In the genomic region with DNA sequence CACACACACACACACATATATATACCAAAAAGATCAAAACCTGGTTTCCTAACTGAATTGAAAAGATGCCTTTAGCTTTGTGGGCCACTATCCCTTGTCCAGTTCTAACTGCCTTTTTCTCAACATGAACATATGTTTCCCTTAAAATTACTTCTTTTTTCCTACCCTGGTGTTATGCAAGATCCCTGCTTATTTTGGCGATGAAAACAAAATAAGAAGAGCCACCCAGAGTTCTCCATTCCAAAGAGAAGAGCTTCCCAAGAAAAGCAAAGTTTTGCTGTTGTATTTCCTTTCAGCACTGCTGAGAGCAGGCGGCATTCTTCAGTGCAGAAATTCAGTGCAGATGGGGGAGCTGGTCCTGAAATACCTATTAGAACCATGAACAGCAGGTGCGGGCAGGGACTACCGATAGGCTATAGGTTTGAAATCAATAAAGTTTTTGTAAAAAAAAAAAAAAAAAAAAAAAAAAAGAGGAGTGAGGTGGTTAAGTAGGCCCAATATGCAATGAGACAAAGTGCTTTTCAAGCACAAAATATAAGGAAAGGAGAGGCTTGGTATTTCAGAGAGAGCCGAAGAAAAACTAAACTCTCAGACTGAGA, we compare ENCODE assay signal across 14 cellular contexts.
DNase-seq lines count a peak whose midpoint lies in the region; ATAC-seq and TF ChIP-seq lines count a peak whose summit lies in the region.
"Had no signal": no experiment of that assay in that cellular context is flagged by ENCODE, and none has a peak within 500 bp of the region (broad histone marks: within the 10 kb centered on the region; RNA-seq: fewer than 3 reads in every experiment).

No MANE protein-coding gene starts in this region.

- peak overlapping the region; percentile 35 to 48 for H3K27ac ChIP-seq in ascending aorta
- H3K27ac ChIP-seq in heart right ventricle, result peak overlapping the region in 2 of 10 donors; percentile 26 to 43
- H3K27ac ChIP-seq: suprapubic skin, VCaP had no signal

- H3K27me3 ChIP-seq in ascending aorta, result no peaks in the 10 kb centered on the region
- H3K27me3 ChIP-seq in heart right ventricle, result no peaks in the 10 kb centered on the region
- H3K27me3 ChIP-seq: suprapubic skin had no signal

- WGBS in heart right ventricle, 2 donors, result 78 to 83% methylated on average over 5 of the region's 5 CpGs

- H3K4me1 Mint-ChIP-seq in activated CD4-positive, alpha-beta T cell treated with anti-CD3 and anti-CD28 coated beads, Interleukin-2, amount 10 ng/mL, durations not matched to agents 7 days and 5 days, result peaks cover 8% of the 10 kb centered on the region

- H3K27ac Mint-ChIP-seq in activated CD4-positive, alpha-beta T cell treated with anti-CD3 and anti-CD28 coated beads, Interleukin-2, amount 10 ng/mL, durations not matched to agents 7 days and 5 days, result peak overlapping the region; percentile 6

- DNase-seq in activated CD4-positive, alpha-beta T cell treated with anti-CD3 and anti-CD28 coated beads, Interleukin-2, amount 10 ng/mL, durations not matched to agents 7 days and 5 days, result no peak
- no peak for DNase-seq in activated CD4-positive, alpha-beta T cell treated with anti-CD3 and anti-CD28 coated beads, Interleukin-2, amount 50 U/mL, for 48 hours
- DNase-seq in ascending aorta (ENCODE audit: low spot score in 2 of 2) (no peak), heart right ventricle (no peak), stromal cell of bone marrow (ENCODE audit: low read depth) (peak; percentile 86), NCI-H1417 treated with DMSO at 0.1 percent for 48 hours (lab: John Stamatoyannopoulos, UW) (no peak), cortex of kidney (lab: John Stamatoyannopoulos, UW) (no peak)
- DNase-seq: 8988T, anterior cingulate cortex, midbrain, retina had no signal

- H3K27me3 Mint-ChIP-seq in activated CD4-positive, alpha-beta T cell treated with anti-CD3 and anti-CD28 coated beads, Interleukin-2, amount 10 ng/mL, durations not matched to agents 7 days and 5 days, result no peaks in the 10 kb centered on the region

- no peaks in the 10 kb centered on the region for H3K9me3 ChIP-seq in ascending aorta
- peaks cover 0 to 9% (median 0%) of the 10 kb centered on the region in 11 donors for H3K9me3 ChIP-seq in heart right ventricle
- H3K9me3 ChIP-seq: suprapubic skin had no signal

- peaks cover 16% of the 10 kb centered on the region for H3K9me3 Mint-ChIP-seq in activated CD4-positive, alpha-beta T cell treated with anti-CD3 and anti-CD28 coated beads, Interleukin-2, amount 10 ng/mL, durations not matched to agents 7 days and 5 days

- H3K36me3 Mint-ChIP-seq in activated CD4-positive, alpha-beta T cell treated with anti-CD3 and anti-CD28 coated beads, Interleukin-2, amount 10 ng/mL, durations not matched to agents 7 days and 5 days (ENCODE audit: low read depth), result peaks cover 19% of the 10 kb centered on the region

- POLR2A ChIA-PET in activated CD4-positive, alpha-beta T cell treated with anti-CD3 and anti-CD28 coated beads, Interleukin-2, amount 10 ng/mL, durations not matched to agents 7 days and 5 days (lab: Charles Lee), result no interaction called here

- CTCF ChIA-PET in activated CD4-positive, alpha-beta T cell treated with anti-CD3 and anti-CD28 coated beads, Interleukin-2, amount 10 ng/mL, durations not matched to agents 7 days and 5 days (lab: Charles Lee), result interaction anchor here (0.6 to 0.8 kb wide), 2 partner anchors 13 to 846 kb away, joined by 3 read pairs; no protein-coding TSS in a partner anchor

- ATAC-seq in heart right ventricle (peak in 7 of 8 donors; percentile 58 to 85 (median 73)), SK-N-SH treated with all-trans-retinoic acid at 6 μM for 48 hours (no peak)

- TF ChIP-seq CTCF in ascending aorta (IDR thresholded peaks at IDR 0.05) (no peak), heart right ventricle (IDR thresholded peaks at IDR 0.05) (no peak)

- no peaks in the 10 kb centered on the region for H3K36me3 ChIP-seq in ascending aorta
- peaks cover 0 to 5% (median 0%) of the 10 kb centered on the region in 9 donors for H3K36me3 ChIP-seq in heart right ventricle
- H3K36me3 ChIP-seq: suprapubic skin had no signal

- no peak overlapping the region for H3K4me3 Mint-ChIP-seq in activated CD4-positive, alpha-beta T cell treated with anti-CD3 and anti-CD28 coated beads, Interleukin-2, amount 10 ng/mL, durations not matched to agents 7 days and 5 days

- no peak overlapping the region for H3K4me3 ChIP-seq in ascending aorta
- H3K4me3 ChIP-seq in heart right ventricle, result no peak overlapping the region
- H3K4me3 ChIP-seq: suprapubic skin had no signal

- intact Hi-C loops in ascending aorta (cut with DNase I) (no loop called here), heart right ventricle (cut with DNase I) (no loop called here)

- peaks cover 0 to 10% of the 10 kb centered on the region in 2 donors for H3K4me1 ChIP-seq in ascending aorta
- H3K4me1 ChIP-seq in heart right ventricle, result peaks cover 0 to 7% (median 4%) of the 10 kb centered on the region in 9 donors
- H3K4me1 ChIP-seq: suprapubic skin had no signal

TF ChIP-seq in SK-N-SH treated with all-trans-retinoic acid at 6 μM for 48 hours, 23 proteins besides CTCF, POLR2A, EP300 and RAD21:
- TF ChIP-seq PPARA (CRISPR knock-in tag; IDR thresholded peaks at IDR 0.05; ENCODE audit: borderline replicate concordance) (no peak), TCF4 (CRISPR knock-in tag; IDR thresholded peaks at IDR 0.05; ENCODE audit: borderline replicate concordance) (no peak), RARB (CRISPR knock-in tag; IDR thresholded peaks at IDR 0.05) (no peak), OSR1 (CRISPR knock-in tag; IDR thresholded peaks at IDR 0.05) (no peak), SNAI2 (CRISPR knock-in tag; IDR thresholded peaks at IDR 0.05) (no peak), ZNF565 (CRISPR knock-in tag; conservative IDR thresholded peaks at IDR 0.05; ENCODE audit: low read depth) (no peak), ZNF8 (CRISPR knock-in tag; IDR thresholded peaks at IDR 0.05) (no peak), ZC3H10 (CRISPR knock-in tag; IDR thresholded peaks at IDR 0.05) (no peak)
- TF ChIP-seq, protein P1, sequence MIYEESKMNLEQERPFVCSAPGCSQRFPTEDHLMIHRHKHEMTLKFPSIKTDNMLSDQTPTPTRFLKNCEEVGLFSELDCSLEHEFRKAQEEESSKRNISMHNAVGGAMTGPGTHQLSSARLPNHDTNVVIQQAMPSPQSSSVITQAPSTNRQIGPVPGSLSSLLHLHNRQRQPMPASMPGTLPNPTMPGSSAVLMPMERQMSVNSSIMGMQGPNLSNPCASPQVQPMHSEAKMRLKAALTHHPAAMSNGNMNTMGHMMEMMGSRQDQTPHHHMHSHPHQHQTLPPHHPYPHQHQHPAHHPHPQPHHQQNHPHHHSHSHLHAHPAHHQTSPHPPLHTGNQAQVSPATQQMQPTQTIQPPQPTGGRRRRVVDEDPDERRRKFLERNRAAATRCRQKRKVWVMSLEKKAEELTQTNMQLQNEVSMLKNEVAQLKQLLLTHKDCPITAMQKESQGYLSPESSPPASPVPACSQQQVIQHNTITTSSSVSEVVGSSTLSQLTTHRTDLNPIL (CRISPR knock-in tag; IDR thresholded peaks at IDR 0.05; ENCODE audit: low read depth), result no peak
- TF ChIP-seq, protein P2, sequence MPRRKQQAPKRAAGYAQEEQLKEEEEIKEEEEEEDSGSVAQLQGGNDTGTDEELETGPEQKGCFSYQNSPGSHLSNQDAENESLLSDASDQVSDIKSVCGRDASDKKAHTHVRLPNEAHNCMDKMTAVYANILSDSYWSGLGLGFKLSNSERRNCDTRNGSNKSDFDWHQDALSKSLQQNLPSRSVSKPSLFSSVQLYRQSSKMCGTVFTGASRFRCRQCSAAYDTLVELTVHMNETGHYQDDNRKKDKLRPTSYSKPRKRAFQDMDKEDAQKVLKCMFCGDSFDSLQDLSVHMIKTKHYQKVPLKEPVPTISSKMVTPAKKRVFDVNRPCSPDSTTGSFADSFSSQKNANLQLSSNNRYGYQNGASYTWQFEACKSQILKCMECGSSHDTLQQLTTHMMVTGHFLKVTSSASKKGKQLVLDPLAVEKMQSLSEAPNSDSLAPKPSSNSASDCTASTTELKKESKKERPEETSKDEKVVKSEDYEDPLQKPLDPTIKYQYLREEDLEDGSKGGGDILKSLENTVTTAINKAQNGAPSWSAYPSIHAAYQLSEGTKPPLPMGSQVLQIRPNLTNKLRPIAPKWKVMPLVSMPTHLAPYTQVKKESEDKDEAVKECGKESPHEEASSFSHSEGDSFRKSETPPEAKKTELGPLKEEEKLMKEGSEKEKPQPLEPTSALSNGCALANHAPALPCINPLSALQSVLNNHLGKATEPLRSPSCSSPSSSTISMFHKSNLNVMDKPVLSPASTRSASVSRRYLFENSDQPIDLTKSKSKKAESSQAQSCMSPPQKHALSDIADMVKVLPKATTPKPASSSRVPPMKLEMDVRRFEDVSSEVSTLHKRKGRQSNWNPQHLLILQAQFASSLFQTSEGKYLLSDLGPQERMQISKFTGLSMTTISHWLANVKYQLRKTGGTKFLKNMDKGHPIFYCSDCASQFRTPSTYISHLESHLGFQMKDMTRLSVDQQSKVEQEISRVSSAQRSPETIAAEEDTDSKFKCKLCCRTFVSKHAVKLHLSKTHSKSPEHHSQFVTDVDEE (CRISPR knock-in tag; IDR thresholded peaks at IDR 0.05), result no peak
- TF ChIP-seq, protein P3, sequence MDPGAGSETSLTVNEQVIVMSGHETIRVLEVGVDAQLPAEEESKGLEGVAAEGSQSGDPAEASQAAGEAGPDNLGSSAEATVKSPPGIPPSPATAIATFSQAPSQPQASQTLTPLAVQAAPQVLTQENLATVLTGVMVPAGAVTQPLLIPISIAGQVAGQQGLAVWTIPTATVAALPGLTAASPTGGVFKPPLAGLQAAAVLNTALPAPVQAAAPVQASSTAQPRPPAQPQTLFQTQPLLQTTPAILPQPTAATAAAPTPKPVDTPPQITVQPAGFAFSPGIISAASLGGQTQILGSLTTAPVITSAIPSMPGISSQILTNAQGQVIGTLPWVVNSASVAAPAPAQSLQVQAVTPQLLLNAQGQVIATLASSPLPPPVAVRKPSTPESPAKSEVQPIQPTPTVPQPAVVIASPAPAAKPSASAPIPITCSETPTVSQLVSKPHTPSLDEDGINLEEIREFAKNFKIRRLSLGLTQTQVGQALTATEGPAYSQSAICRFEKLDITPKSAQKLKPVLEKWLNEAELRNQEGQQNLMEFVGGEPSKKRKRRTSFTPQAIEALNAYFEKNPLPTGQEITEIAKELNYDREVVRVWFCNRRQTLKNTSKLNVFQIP (CRISPR knock-in tag; IDR thresholded peaks at IDR 0.05; ENCODE audit: borderline replicate concordance, low read depth), result no peak
